Comparison of ENCODE assay signal across 7 cellular contexts in genomic region chr2:197287596-197287932, GRCh38. TPM values are rescaled to one million over a fixed set of nuclear protein-coding genes. Genes with fewer than 3 reads are reported as not detected.
DNase-seq lines count a peak whose midpoint lies in the region; ATAC-seq, FAIRE-seq and TF ChIP-seq lines count a peak whose summit lies in the region.
"Not testable (repeated sequence)": the region's sequence is repeated elsewhere in the genome, so short reads cannot be mapped to it uniquely, and the experiment has no call there.

No MANE protein-coding gene starts in this region.

- H3K36me3 ChIP-seq in GM23248 (ENCODE audit: low read depth); astrocyte (ENCODE audit: insufficient read depth, low read length); right atrium auricular region; skeletal muscle satellite cell (ENCODE audit: insufficient read depth, low read length): not testable (repeated sequence)

- H3K4me3 ChIP-seq in GM23248; astrocyte (ENCODE audit: insufficient read depth, low read depth, low read length); right atrium auricular region; skeletal muscle satellite cell (ENCODE audit: low read length): not testable (repeated sequence)

- peak overlapping the region; percentile 73 for H3K4me3 Mint-ChIP-seq in activated CD4-positive, alpha-beta memory T cell treated with anti-CD3 and anti-CD28 coated beads for 36 hours
- H3K4me3 Mint-ChIP-seq in astrocyte (ENCODE audit: unreplicated experiment), result not testable (repeated sequence)

- not testable (repeated sequence) for H3K4me1 ChIP-seq in GM23248 (ENCODE audit: insufficient read depth); astrocyte (ENCODE audit: insufficient read depth, low read length); right atrium auricular region
- H3K4me1 ChIP-seq in skeletal muscle satellite cell (ENCODE audit: control insufficient read depth, insufficient read depth, low read length), result peaks cover 10% of the 10 kb centered on the region

- H3K27me3 Mint-ChIP-seq in activated CD4-positive, alpha-beta memory T cell treated with anti-CD3 and anti-CD28 coated beads for 36 hours; astrocyte (ENCODE audit: low read depth, unreplicated experiment): not testable (repeated sequence)

- H3K36me3 Mint-ChIP-seq in activated CD4-positive, alpha-beta memory T cell treated with anti-CD3 and anti-CD28 coated beads for 36 hours, result peaks cover 23% of the 10 kb centered on the region
- not testable (repeated sequence) for H3K36me3 Mint-ChIP-seq in astrocyte (ENCODE audit: low read depth, unreplicated experiment)

- TF ChIP-seq CTCF in astrocyte (IDR thresholded peaks at IDR 0.05; ENCODE audit: insufficient read depth, low read depth, low read length); right atrium auricular region (IDR thresholded peaks at IDR 0.05): not testable (repeated sequence)

- H3K4me1 Mint-ChIP-seq in activated CD4-positive, alpha-beta memory T cell treated with anti-CD3 and anti-CD28 coated beads for 36 hours (ENCODE audit: low read depth), result peaks cover 79% of the 10 kb centered on the region
- not testable (repeated sequence) for H3K4me1 Mint-ChIP-seq in astrocyte (ENCODE audit: low read depth, unreplicated experiment)

- H3K9ac ChIP-seq in GM23248; astrocyte (ENCODE audit: low read length); skeletal muscle satellite cell (ENCODE audit: low read depth, low read length): not testable (repeated sequence)

- H3K27ac ChIP-seq in GM23248 (peak overlapping the region; percentile 22; the same call in 1 of the 2 replicates), astrocyte (ENCODE audit: low read depth, low read length) (peak overlapping the region; percentile 19), right atrium auricular region (peak overlapping the region; percentile 3 to 6)

- not testable (repeated sequence) for FAIRE-seq in astrocyte (lab: Jason Lieb, UNC)

- peak overlapping the region; percentile 95 for H3K27ac Mint-ChIP-seq in activated CD4-positive, alpha-beta memory T cell treated with anti-CD3 and anti-CD28 coated beads for 36 hours
- H3K27ac Mint-ChIP-seq in astrocyte (ENCODE audit: unreplicated experiment), result not testable (repeated sequence)

- H3K27me3 ChIP-seq in GM23248 (replicated peaks; ENCODE audit: insufficient read depth); astrocyte (ENCODE audit: insufficient read depth, low read length); right atrium auricular region; skeletal muscle satellite cell (ENCODE audit: control insufficient read depth, insufficient read depth, low read length): not testable (repeated sequence)

- not testable (repeated sequence) for H3F3A ChIP-seq in GM23248 (ENCODE audit: insufficient read depth)

- H3K4me2 ChIP-seq in GM23248 (ENCODE audit: unreplicated experiment) (peak overlapping the region; percentile 52), astrocyte (ENCODE audit: low read length) (peak overlapping the region; percentile 37), skeletal muscle satellite cell (ENCODE audit: low read length) (peak overlapping the region; percentile 57)

- POLR2A ChIA-PET in activated CD4-positive, alpha-beta memory T cell treated with anti-CD3 and anti-CD28 coated beads for 36 hours (lab: Charles Lee), result interaction anchor here (0.7 to 1.3 kb wide), 3 partner anchors 23 to 96 kb away, joined by 3 to 4 read pairs (median 3); partner anchors contain the start of gene ANKRD44

- not testable (repeated sequence) for H3K9me3 Mint-ChIP-seq in activated CD4-positive, alpha-beta memory T cell treated with anti-CD3 and anti-CD28 coated beads for 36 hours; astrocyte (ENCODE audit: unreplicated experiment)

- intact Hi-C loops in activated CD4-positive, alpha-beta memory T cell treated with anti-CD3 and anti-CD28 coated beads for 36 hours (cut with micrococcal nuclease), result loop anchor here (1.0 kb wide), 4 partner anchors 10 to 48 kb away; no protein-coding TSS in a partner anchor

- ATAC-seq in GM18870 (IDR thresholded peaks at IDR 0.05; ENCODE audit: unreplicated experiment), result peak; percentile 16
- peak; percentile 3 for ATAC-seq in HG03521 (IDR thresholded peaks at IDR 0.05; ENCODE audit: unreplicated experiment)

- H2AFZ ChIP-seq in GM23248; astrocyte (ENCODE audit: low read depth, low read length): not testable (repeated sequence)

- H3K9me3 ChIP-seq in GM23248 (ENCODE audit: low read depth); astrocyte (ENCODE audit: insufficient read depth, low read depth, low read length); right atrium auricular region; skeletal muscle satellite cell (replicated peaks; ENCODE audit: low read length): not testable (repeated sequence)

- in situ Hi-C loops in GM23248 (cut with MboI), result not testable (repeated sequence)

- DNase-seq in GM23248; activated CD4-positive, alpha-beta memory T cell treated with anti-CD3 and anti-CD28 coated beads for 36 hours; astrocyte (ENCODE audit: low read depth); right atrium auricular region (ENCODE audit: low spot score): not testable (repeated sequence)

- CTCF ChIA-PET in activated CD4-positive, alpha-beta memory T cell treated with anti-CD3 and anti-CD28 coated beads for 36 hours (lab: Charles Lee), result interaction anchor here (0.5 to 1.3 kb wide), 10 partner anchors 17 to 96 kb away, joined by 3 to 5 read pairs (median 3); partner anchors contain the start of gene ANKRD44

- not testable (repeated sequence) for H3K9me2 ChIP-seq in GM23248 (ENCODE audit: insufficient read depth)

- H4K20me1 ChIP-seq in GM23248 (ENCODE audit: insufficient read depth); astrocyte (ENCODE audit: insufficient read depth, low read length): not testable (repeated sequence)

- H3K79me2 ChIP-seq in GM23248 (ENCODE audit: insufficient read depth); astrocyte (ENCODE audit: insufficient read depth, low read length): not testable (repeated sequence)

- WGBS in GM23248 (ENCODE audit: low coverage in 1 of 2, low lambda C conversion rate in 2 of 2, missing lambda C conversion rate in 2 of 2), 2 experiments, result 95 to 98% methylated on average over 7 of the region's 7 CpGs

RNA-seq across cellular contexts. Expression of gene ANKRD44, which starts 23.0 kb away (rescaled TPM):
- 4.9 and 8.9 TPM in 2 replicates for total RNA-seq in GM23248 (2014; rRNA removed; shearing (Covaris generic))
- 2.7 and 2.9 TPM in 2 replicates for polyA plus RNA-seq in GM23248 (2016; fragmentation: Nextera tagmentation; extraction: Ambion mirVana)
- 100 to 1,000 TPM; 123 to 125 TPM for total RNA-seq in activated CD4-positive, alpha-beta memory T cell treated with anti-CD3 and anti-CD28 coated beads for 36 hours
- total RNA-seq in astrocyte, result 7.2 and 7.8 TPM in 2 replicates
- total RNA-seq in right atrium auricular region, result 10 to 100 TPM in 1 of 2 donors, 1 to 10 TPM in 1; 7.0 to 10.1 TPM
- 3.0 and 4.8 TPM in 2 replicates for total RNA-seq in skeletal muscle satellite cell (2012; rRNA removed)

Comparison
In these comparisons a context has a peak if more than half of its experiments do, and no peak if none do; other contexts are left out.
1. RNA of gene ANKRD44, which starts 23.0 kb away (total RNA-seq): 123 to 125 TPM in activated CD4-positive, alpha-beta memory T cell treated with anti-CD3 and anti-CD28 coated beads for 36 hours; 7.0 to 10.1 TPM in right atrium auricular region, 7.2 to 7.8 TPM in astrocyte and 4.9 to 8.9 TPM in GM23248; every median in the first group is over 10 times any median in the second.
2. Peak in every context shown above with its lines, with median percentiles within 50 percentile points of each other: H3K27ac ChIP-seq and H3K4me2 ChIP-seq.